ENCODE assay signal across 23 cellular contexts in genomic region chr5:90351101-90351500, GRCh38. TPM values are rescaled to one million over a fixed set of nuclear protein-coding genes. Genes with fewer than 3 reads are reported as not detected.
DNase-seq lines count a peak whose midpoint lies in the region; TF ChIP-seq lines count a peak whose summit lies in the region.
"Had no signal": no experiment of that assay in that cellular context is flagged by ENCODE, and none has a peak within 500 bp of the region (broad histone marks: within the 10 kb centered on the region; RNA-seq: fewer than 3 reads in every experiment).

No MANE protein-coding gene starts in this region.

- DNase-seq in progenitor cell of endocrine pancreas (ENCODE audit: low spot score, unreplicated experiment) (no peak), C1 segment of cervical spinal cord (lab: John Stamatoyannopoulos, UW) (no peak)
- DNase-seq: 8988T; ACHN; AML-193; BE2C; Caco-2; Calu3; CD4-positive, alpha-beta memory T cell; CD4-positive, alpha-beta T cell; CD4-positive, CD25-positive, alpha-beta regulatory T cell; CD8-positive, alpha-beta memory T cell; CD8-positive, alpha-beta T cell; COR-L47; DMS 273 treated with DMSO at 0.1 percent for 48 hours; DMS153; DMS53; DMS79; DMS79 treated with DMSO at 0.1 percent for 48 hours; DND-41; EL had no signal

- peaks cover 35% of the 10 kb centered on the region for H3K4me1 Mint-ChIP-seq in progenitor cell of endocrine pancreas (ENCODE audit: low read depth)
- H3K4me1 Mint-ChIP-seq: B cell; CD14-positive monocyte; CD4-positive, alpha-beta memory T cell; CD4-positive, CD25-positive, alpha-beta regulatory T cell; CD8-positive, alpha-beta memory T cell had no signal

- no peak for TF ChIP-seq CTCF in progenitor cell of endocrine pancreas (IDR thresholded peaks at IDR 0.05; ENCODE audit: unreplicated experiment)

- H3K36me3 Mint-ChIP-seq in progenitor cell of endocrine pancreas (ENCODE audit: insufficient read depth) = peaks cover 7% of the 10 kb centered on the region
- H3K36me3 Mint-ChIP-seq: CD14-positive monocyte; CD4-positive, alpha-beta memory T cell; CD4-positive, CD25-positive, alpha-beta regulatory T cell; CD8-positive, alpha-beta memory T cell; CD8-positive, alpha-beta T cell had no signal

- no peaks in the 10 kb centered on the region for H3K27me3 Mint-ChIP-seq in progenitor cell of endocrine pancreas

- H3K27ac Mint-ChIP-seq in progenitor cell of endocrine pancreas = peak overlapping the region; percentile 77
- H3K27ac Mint-ChIP-seq: B cell; CD14-positive monocyte; CD4-positive, alpha-beta memory T cell; CD4-positive, alpha-beta T cell; CD4-positive, CD25-positive, alpha-beta regulatory T cell; CD8-positive, alpha-beta T cell had no signal

- H3K9me3 Mint-ChIP-seq in progenitor cell of endocrine pancreas (ENCODE audit: low read depth) = peaks cover 16% of the 10 kb centered on the region
- H3K9me3 Mint-ChIP-seq: CD4-positive, alpha-beta memory T cell; CD4-positive, alpha-beta T cell; CD8-positive, alpha-beta T cell had no signal

- H3K4me3 Mint-ChIP-seq in progenitor cell of endocrine pancreas (ENCODE audit: low read depth) = no peak overlapping the region
- H3K4me3 Mint-ChIP-seq: B cell; CD14-positive monocyte; CD4-positive, alpha-beta memory T cell; CD4-positive, alpha-beta T cell; CD4-positive, CD25-positive, alpha-beta regulatory T cell; CD8-positive, alpha-beta memory T cell; CD8-positive, alpha-beta T cell had no signal

RNA-seq across cellular contexts. Expression of gene CETN3, which starts 58.5 kb away (rescaled TPM):
- 34.7 and 42.3 TPM in 2 replicates for total RNA-seq in progenitor cell of endocrine pancreas
